In genomic region chr7:66739477-66739876, GRCh38 we compare ENCODE assay signal across 8 cellular contexts. TPM values are rescaled to one million over a fixed set of nuclear protein-coding genes. Genes with fewer than 3 reads are reported as not detected.
A peak's percentile ranks its signal among the peaks of the same experiment; 100 is the strongest.
DNase-seq lines count a peak whose midpoint lies in the region; ATAC-seq and TF ChIP-seq lines count a peak whose summit lies in the region.

No MANE protein-coding gene starts in this region.

- H3K9me3 ChIP-seq in breast epithelium (peaks cover 9 to 13% of the 10 kb centered on the region in 2 donors), muscle layer of duodenum (ENCODE audit: control insufficient read depth in 1 of 2, low read length in 2 of 2) (peaks cover 5 to 10% of the 10 kb centered on the region in 2 donors)

- peak overlapping the region; percentile 97 to 98 for H3K27ac ChIP-seq in breast epithelium
- peak overlapping the region; percentile 92 for H3K27ac ChIP-seq in muscle layer of duodenum (ENCODE audit: low read length)

- no peaks in the 10 kb centered on the region for H3K27me3 ChIP-seq in breast epithelium
- no peaks in the 10 kb centered on the region for H3K27me3 ChIP-seq in muscle layer of duodenum (ENCODE audit: low read depth, low read length)

- intact Hi-C loops in breast epithelium (cut with DNase I; ENCODE audit: low total_unique reads), result no loop called here

- POLR2A ChIA-PET in AG04449 (lab: Yijun Ruan, JAX), result no interaction called here

- ATAC-seq in GM18870 (IDR thresholded peaks at IDR 0.05; ENCODE audit: unreplicated experiment) (no peak), GM19023 (IDR thresholded peaks at IDR 0.05; ENCODE audit: unreplicated experiment) (no peak)

- DNase-seq in AG04449 (ENCODE audit: low read depth, low spot score) (no peak), breast epithelium (ENCODE audit: low spot score in 2 of 2) (no peak), NCI-H1694 (lab: John Stamatoyannopoulos, UW) (no peak), C1 segment of cervical spinal cord (lab: John Stamatoyannopoulos, UW) (no peak)

- TF ChIP-seq POLR2A in breast epithelium (IDR thresholded peaks at IDR 0.05), result no peak

- CTCF ChIA-PET in AG04449 (lab: Yijun Ruan, JAX), result interaction anchor here (0.6 to 1.0 kb wide), 2 partner anchors 22 to 240 kb away, joined by 3 read pairs; no protein-coding TSS in a partner anchor

- no peak for TF ChIP-seq EP300 in Ishikawa (IDR thresholded peaks at IDR 0.05; ENCODE audit: borderline replicate concordance)

- peak overlapping the region; percentile 93 for H3K4me3 ChIP-seq in AG04449 (ENCODE audit: low read depth, low read length)
- H3K4me3 ChIP-seq in breast epithelium, result peak overlapping the region; percentile 74 to 86 (median 81)
- peak overlapping the region; percentile 76 to 96 for H3K4me3 ChIP-seq in muscle layer of duodenum (ENCODE audit: low read depth in 1 of 2, low read length in 2 of 2)

- no peak for TF ChIP-seq CTCF in AG04449 (IDR thresholded peaks at IDR 0.05; ENCODE audit: insufficient read depth, low read length, missing control alignments)
- TF ChIP-seq CTCF in breast epithelium (IDR thresholded peaks at IDR 0.05), result no peak

- H3K4me1 ChIP-seq in breast epithelium (no peaks in the 10 kb centered on the region), muscle layer of duodenum (ENCODE audit: control insufficient read depth in 1 of 2, insufficient read depth in 2 of 2, low read length in 2 of 2) (peaks cover 0 to 4% of the 10 kb centered on the region in 2 donors)

- no peaks in the 10 kb centered on the region for H3K36me3 ChIP-seq in breast epithelium
- peaks cover 0 to 17% of the 10 kb centered on the region in 2 donors for H3K36me3 ChIP-seq in muscle layer of duodenum (ENCODE audit: control insufficient read depth in 1 of 2, insufficient read depth in 2 of 2, low read length in 2 of 2)

- TF ChIP-seq RAD21 in Ishikawa (IDR thresholded peaks at IDR 0.05; ENCODE audit: low read depth), result no peak

TF ChIP-seq in Ishikawa, 13 proteins besides CTCF, POLR2A, EP300 and RAD21:
- peak; percentile 56; the same call in 1 of the 2 replicates for TF ChIP-seq CEBPB (IDR thresholded peaks at IDR 0.05)
- no peak for TF ChIP-seq NFIC (IDR thresholded peaks at IDR 0.05)

RNA-seq across cellular contexts. Expression of gene RABGEF1, which starts 1.1 kb away (rescaled TPM):
- 10 to 100 TPM; 33.4 to 44.9 (median 34.9) TPM for total RNA-seq in breast epithelium
